Comparison of ENCODE assay signal across 8 cellular contexts in the genomic region with DNA sequence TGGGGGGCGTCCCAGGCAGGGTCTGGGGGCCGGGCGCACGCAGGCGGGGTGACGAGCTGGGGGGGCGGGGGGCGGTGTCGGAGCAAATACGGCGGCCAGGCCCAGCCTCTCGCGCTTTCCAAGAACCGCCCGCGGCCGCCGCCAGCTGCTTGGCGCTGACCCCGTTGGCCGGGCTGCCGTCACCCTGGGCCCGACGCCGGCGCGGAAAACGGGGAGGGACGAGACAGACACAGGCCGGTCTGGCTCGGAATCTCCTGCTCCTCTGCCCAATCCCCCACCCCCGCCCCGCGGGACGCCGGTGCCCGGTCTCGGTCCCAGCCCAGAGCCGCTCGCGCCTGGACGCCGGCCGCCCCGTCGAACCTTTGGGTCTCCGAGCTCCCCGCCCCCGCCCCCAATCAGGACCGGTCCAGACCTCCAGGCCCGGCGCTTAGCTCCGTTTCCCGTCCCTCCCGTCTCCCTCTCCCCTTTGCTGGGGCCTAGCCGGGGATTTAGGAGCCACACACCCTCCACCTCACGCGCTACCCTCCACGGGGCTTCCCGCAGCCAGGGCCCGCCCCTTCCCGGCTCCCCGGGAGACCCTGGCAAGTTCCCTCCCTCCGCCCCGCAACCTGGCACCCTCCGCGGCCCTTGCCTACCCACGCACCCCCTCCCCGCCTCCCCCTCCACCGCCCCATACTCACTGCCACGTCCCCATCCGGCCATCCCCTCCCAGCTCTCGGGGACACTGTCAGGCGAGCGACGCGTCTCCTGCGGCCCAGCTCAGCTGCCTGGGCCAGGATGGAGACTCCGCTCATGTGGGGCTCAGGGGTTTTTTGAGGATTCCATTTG. TPM values are rescaled to one million over a fixed set of nuclear protein-coding genes. Genes with fewer than 3 reads are reported as not detected.
DNase-seq lines count a peak whose midpoint lies in the region; ATAC-seq and TF ChIP-seq lines count a peak whose summit lies in the region.

No MANE protein-coding gene starts in this region.

- H3K27me3 Mint-ChIP-seq in activated T-cell treated with anti-CD3 and anti-CD28 coated beads, Interleukin-2, amount 50 U/mL, for 4 hours (ENCODE audit: low read depth), result peaks cover 4% of the 10 kb centered on the region

- intact Hi-C loops in sigmoid colon (cut with DNase I), result no loop called here

- H3K36me3 ChIP-seq in HUES64 (ENCODE audit: insufficient read depth, low read length), result no peaks in the 10 kb centered on the region
- H3K36me3 ChIP-seq in right atrium auricular region, result peaks cover 13% of the 10 kb centered on the region
- H3K36me3 ChIP-seq in sigmoid colon, result peaks cover 0 to 29% (median 10%) of the 10 kb centered on the region in 4 donors

- no peaks in the 10 kb centered on the region for H3K9me3 ChIP-seq in HUES64 (ENCODE audit: insufficient read depth, low read depth, low read length)
- H3K9me3 ChIP-seq in right atrium auricular region, result no peaks in the 10 kb centered on the region
- H3K9me3 ChIP-seq in sigmoid colon, result no peaks in the 10 kb centered on the region

- TF ChIP-seq EP300 in sigmoid colon (IDR thresholded peaks at IDR 0.05), result no peak

- no peaks in the 10 kb centered on the region for H3K36me3 Mint-ChIP-seq in activated T-cell treated with anti-CD3 and anti-CD28 coated beads, Interleukin-2, amount 50 U/mL, for 4 hours (ENCODE audit: insufficient read depth)

- no peak for ATAC-seq in activated T-cell treated with anti-CD3 and anti-CD28 coated beads, Interleukin-2, amount 50 U/mL, for 4 hours
- ATAC-seq in HG03457 (IDR thresholded peaks at IDR 0.05; ENCODE audit: unreplicated experiment), result no peak

- H3K9me3 Mint-ChIP-seq in activated T-cell treated with anti-CD3 and anti-CD28 coated beads, Interleukin-2, amount 50 U/mL, for 4 hours, result no peaks in the 10 kb centered on the region

- no peaks in the 10 kb centered on the region for H3K4me1 ChIP-seq in HUES64 (ENCODE audit: insufficient read depth, low read length)
- H3K4me1 ChIP-seq in right atrium auricular region, result peaks cover 0 to 25% of the 10 kb centered on the region in 2 donors
- H3K4me1 ChIP-seq in sigmoid colon, result peaks cover 0 to 25% (median 20%) of the 10 kb centered on the region in 4 donors

- TF ChIP-seq POLR2A in sigmoid colon (IDR thresholded peaks at IDR 0.05), result no peak

- H3K27me3 ChIP-seq in HUES64 (ENCODE audit: insufficient read depth, low read length) (peaks cover 22% of the 10 kb centered on the region), right atrium auricular region (peaks cover 4 to 6% of the 10 kb centered on the region in 2 donors), sigmoid colon (peaks cover 17 to 40% (median 36%) of the 10 kb centered on the region in 3 donors)

- H3K4me1 Mint-ChIP-seq in activated T-cell treated with anti-CD3 and anti-CD28 coated beads, Interleukin-2, amount 50 U/mL, for 4 hours (ENCODE audit: low read depth), result peaks cover 4% of the 10 kb centered on the region

- H3K27ac ChIP-seq in HUES64 (ENCODE audit: low read depth, low read length) (no peak overlapping the region), right atrium auricular region (peak overlapping the region; percentile 82 to 86), sigmoid colon (peak overlapping the region; percentile 70 to 85 (median 74))

- TF ChIP-seq CTCF in right atrium auricular region (IDR thresholded peaks at IDR 0.05) (no peak), sigmoid colon (IDR thresholded peaks at IDR 0.05) (no peak)

- no peak overlapping the region; the same call in 1 of the 2 replicates for H3K9ac ChIP-seq in HUES64 (ENCODE audit: low read depth, low read length)

- peak overlapping the region; percentile 49 for H3K4me3 ChIP-seq in HUES64 (ENCODE audit: low read length)
- H3K4me3 ChIP-seq in right atrium auricular region, result peak overlapping the region; percentile 25 to 47
- peak overlapping the region in 3 of 4 donors; percentile 28 to 46 (median 36) for H3K4me3 ChIP-seq in sigmoid colon

- 14% methylated on average over 76 of the region's 79 CpGs for WGBS in HUES64
- 8 to 9% methylated on average over 79 of the region's 79 CpGs for WGBS in sigmoid colon, 2 donors

- no peak for DNase-seq in activated T-cell treated with anti-CD3 and anti-CD28 coated beads, Interleukin-2, amount 50 U/mL, for 4 hours
- peak; percentile 85 for DNase-seq in right atrium auricular region (ENCODE audit: low spot score)
- peak; percentile 89 for DNase-seq in sigmoid colon
- no peak for DNase-seq in EL
- DNase-seq in NCI-H128 (lab: John Stamatoyannopoulos, UW; ENCODE audit: unreplicated experiment), result no peak
- DNase-seq in superior temporal gyrus (ENCODE audit: extremely low spot score), result no peak

- peak overlapping the region; percentile 58 for H3K4me3 Mint-ChIP-seq in activated T-cell treated with anti-CD3 and anti-CD28 coated beads, Interleukin-2, amount 50 U/mL, for 4 hours

RNA-seq across cellular contexts. Expression of gene MMP23B, which starts 0.8 kb away (rescaled TPM):
- polyA plus RNA-seq in HUES64 (2013, experiment 1 of 2), result 2.6 TPM
- polyA plus RNA-seq in HUES64 (2013, experiment 2 of 2), result 3.0 TPM
- total RNA-seq in activated T-cell treated with anti-CD3 and anti-CD28 coated beads, Interleukin-2, amount 50 U/mL, for 4 hours, result 1 to 10 TPM in 2 of 3 donors, under 1 TPM in 1; 0.98 to 1.3 (median 1.0) TPM
- total RNA-seq in right atrium auricular region, result 10 to 100 TPM; 17.5 to 26.9 TPM
- total RNA-seq in sigmoid colon, result 10 to 100 TPM in 2 of 4 donors, 1 to 10 TPM in 2; 1.8 to 58.7 (median 17.2) TPM
- polyA plus RNA-seq in sigmoid colon, result 1 to 10 TPM; 2.2 to 3.6 (median 2.3) TPM

RNA-seq across cellular contexts. Expression of gene MIB2, which starts 15.9 kb away (rescaled TPM):
- polyA plus RNA-seq in HUES64 (2013, experiment 1 of 2), result 19.2 TPM
- polyA plus RNA-seq in HUES64 (2013, experiment 2 of 2), result 21.4 TPM
- total RNA-seq in activated T-cell treated with anti-CD3 and anti-CD28 coated beads, Interleukin-2, amount 50 U/mL, for 4 hours, result 10 to 100 TPM; 37.4 to 40.3 (median 37.7) TPM
- total RNA-seq in right atrium auricular region (10 to 100 TPM; 42.4 to 45.6 TPM), sigmoid colon (10 to 100 TPM; 32.7 to 95.3 (median 53.6) TPM)
- polyA plus RNA-seq in sigmoid colon, result 10 to 100 TPM; 24.6 to 77.6 (median 33.3) TPM

RNA-seq across cellular contexts. Expression of gene CDK11B, which starts 27.6 kb away (rescaled TPM):
- polyA plus RNA-seq in HUES64 (2013, experiment 1 of 2), result 33.3 TPM
- 33.9 TPM for polyA plus RNA-seq in HUES64 (2013, experiment 2 of 2)
- 10 to 100 TPM; 39.2 to 45.9 (median 43.0) TPM for total RNA-seq in activated T-cell treated with anti-CD3 and anti-CD28 coated beads, Interleukin-2, amount 50 U/mL, for 4 hours
- 10 to 100 TPM; 16.2 to 19.7 TPM for total RNA-seq in right atrium auricular region
- total RNA-seq in sigmoid colon, result 10 to 100 TPM; 23.9 to 51.0 (median 27.8) TPM
- 10 to 100 TPM; 30.0 to 38.4 (median 37.9) TPM for polyA plus RNA-seq in sigmoid colon

RNA-seq across cellular contexts. Expression of gene FNDC10, which starts 31.2 kb away (rescaled TPM):
- polyA plus RNA-seq in HUES64 (2013, experiment 1 of 2), result 5.2 TPM
- polyA plus RNA-seq in HUES64 (2013, experiment 2 of 2), result 7.9 TPM
- total RNA-seq in activated T-cell treated with anti-CD3 and anti-CD28 coated beads, Interleukin-2, amount 50 U/mL, for 4 hours, result 1 to 10 TPM; 3.0 to 4.8 (median 3.8) TPM
- total RNA-seq in right atrium auricular region, result 1 to 10 TPM; 2.5 to 2.7 TPM
- 1 to 10 TPM in 3 of 4 donors, under 1 TPM in 1; 0.82 to 2.8 (median 1.6) TPM for total RNA-seq in sigmoid colon
- 1 to 10 TPM; 1.2 to 3.5 (median 2.8) TPM for polyA plus RNA-seq in sigmoid colon

RNA-seq across cellular contexts. Expression of gene SSU72, which starts 56.5 kb away (rescaled TPM):
- 136 TPM for polyA plus RNA-seq in HUES64 (2013, experiment 1 of 2)
- 130 TPM for polyA plus RNA-seq in HUES64 (2013, experiment 2 of 2)
- 100 to 1,000 TPM; 142 to 170 (median 148) TPM for total RNA-seq in activated T-cell treated with anti-CD3 and anti-CD28 coated beads, Interleukin-2, amount 50 U/mL, for 4 hours
- total RNA-seq in right atrium auricular region (100 to 1,000 TPM in 1 of 2 donors, 10 to 100 TPM in 1; 98.3 to 121 TPM), sigmoid colon (100 to 1,000 TPM in 3 of 4 donors, 10 to 100 TPM in 1; 98.9 to 119 (median 109) TPM)
- polyA plus RNA-seq in sigmoid colon, result 100 to 1,000 TPM; 129 to 165 (median 150) TPM

Comparison
In these comparisons a context has a peak if more than half of its experiments do, and no peak if none do; other contexts are left out.
1. DNase-seq: peak in right atrium auricular region (single experiment) and sigmoid colon (single experiment); none in activated T-cell treated with anti-CD3 and anti-CD28 coated beads, Interleukin-2, amount 50 U/mL, for 4 hours (single experiment), EL (single experiment), NCI-H128 (single experiment) and superior temporal gyrus (single experiment).
2. Peak in every context shown above with its lines, with median percentiles within 50 percentile points of each other: H3K4me3 ChIP-seq.